1 cellular context compared by ENCODE assay signal in genomic region chr3:43706342-43706741, GRCh38.
TF ChIP-seq lines count a peak whose summit lies in the region.

No MANE protein-coding gene starts in this region.

TF ChIP-seq in HepG2, 621 proteins besides CTCF, POLR2A, EP300 and RAD21 (continued from another document):
- peak; percentile 56; the same call in 1 of the 2 replicates for TF ChIP-seq NR2F6 (IDR thresholded peaks at IDR 0.05)
- TF ChIP-seq NR2F6 (CRISPR knock-in tag; IDR thresholded peaks at IDR 0.05): peak; percentile 77
- no peak for TF ChIP-seq NR3C1 (CRISPR knock-in tag; IDR thresholded peaks at IDR 0.05)
- no peak for TF ChIP-seq CCAR2 (optimal IDR thresholded peaks at IDR 0.05; ENCODE audit: low read depth, low read length)
- TF ChIP-seq NR2C2 (CRISPR knock-in tag; IDR thresholded peaks at IDR 0.05; ENCODE audit: borderline replicate concordance): peak; percentile 61
- TF ChIP-seq ZNF746 (CRISPR knock-in tag; IDR thresholded peaks at IDR 0.05): no peak
- TF ChIP-seq ZNF7 (CRISPR knock-in tag; IDR thresholded peaks at IDR 0.05): no peak
- no peak for TF ChIP-seq ZNF263 (CRISPR knock-in tag; IDR thresholded peaks at IDR 0.05)
- TF ChIP-seq THRA (CRISPR knock-in tag; IDR thresholded peaks at IDR 0.05; ENCODE audit: borderline replicate concordance): no peak
- no peak for TF ChIP-seq ZBTB1 (CRISPR knock-in tag; IDR thresholded peaks at IDR 0.05; ENCODE audit: borderline replicate concordance)
- TF ChIP-seq TFAP4 (IDR thresholded peaks at IDR 0.05; ENCODE audit: borderline replicate concordance, low read depth): no peak
- TF ChIP-seq PPARG (CRISPR knock-in tag; conservative IDR thresholded peaks at IDR 0.05): 0 out of 2 replicates have a peak, but pooled peaks have one; percentile 29
- TF ChIP-seq RARA (CRISPR knock-in tag; IDR thresholded peaks at IDR 0.05): peak; percentile 45; the same call in 1 of the 2 replicates
- no peak for TF ChIP-seq IKZF1 (IDR thresholded peaks at IDR 0.05)
- peak; percentile 77; the same call in 1 of the 2 replicates for TF ChIP-seq ZNF362 (CRISPR knock-in tag; IDR thresholded peaks at IDR 0.05; ENCODE audit: borderline replicate concordance)
- TF ChIP-seq ZNF597 (CRISPR knock-in tag; IDR thresholded peaks at IDR 0.05): no peak
- peak; percentile 30; the same call in 1 of the 2 replicates for TF ChIP-seq NR2F2 (IDR thresholded peaks at IDR 0.05; ENCODE audit: borderline replicate concordance, low read depth)
- TF ChIP-seq TGIF2 (CRISPR knock-in tag; IDR thresholded peaks at IDR 0.05): no peak
- TF ChIP-seq SKIL (CRISPR knock-in tag; IDR thresholded peaks at IDR 0.05; ENCODE audit: borderline replicate concordance): no peak
- no peak for TF ChIP-seq E2F2 (CRISPR knock-in tag; IDR thresholded peaks at IDR 0.05; ENCODE audit: borderline replicate concordance)
- no peak for TF ChIP-seq PHF5A (CRISPR knock-in tag; IDR thresholded peaks at IDR 0.05; ENCODE audit: low read depth, unreplicated experiment)
- no peak for TF ChIP-seq HOXA9 (CRISPR knock-in tag; IDR thresholded peaks at IDR 0.05; ENCODE audit: borderline replicate concordance)
- no peak for TF ChIP-seq SOX13 (IDR thresholded peaks at IDR 0.05)
- peak in 1 of 2 experiments; percentile 28; a peak in 1 of 4 replicates for TF ChIP-seq SOX13 (CRISPR knock-in tag; conservative IDR thresholded peaks at IDR 0.05 in 1 of 2, IDR thresholded peaks at IDR 0.05 in 1 of 2)
- no peak for TF ChIP-seq ZFP37 (CRISPR knock-in tag; IDR thresholded peaks at IDR 0.05; ENCODE audit: borderline replicate concordance)
- TF ChIP-seq ZBTB26 (CRISPR knock-in tag; IDR thresholded peaks at IDR 0.05; ENCODE audit: borderline replicate concordance): no peak
- peak; percentile 80 for TF ChIP-seq CEBPB (IDR thresholded peaks at IDR 0.05; ENCODE audit: borderline replicate concordance, low read depth, low read length)
- peak; percentile 95 for TF ChIP-seq ZNF121 (CRISPR knock-in tag; IDR thresholded peaks at IDR 0.05)
- 0 out of 2 replicates have a peak, but pooled peaks have one; percentile 18 for TF ChIP-seq RCOR2 (CRISPR knock-in tag; IDR thresholded peaks at IDR 0.05)
- no peak for TF ChIP-seq SMAD9 (CRISPR knock-in tag; IDR thresholded peaks at IDR 0.05)
- TF ChIP-seq FOSL2 (CRISPR knock-in tag; IDR thresholded peaks at IDR 0.05): no peak
- no peak for TF ChIP-seq CREB1 (IDR thresholded peaks at IDR 0.05)
- peak; percentile 19; the same call in 1 of the 2 replicates for TF ChIP-seq CREB1 (CRISPR knock-in tag; IDR thresholded peaks at IDR 0.05)
- TF ChIP-seq HIVEP1 (CRISPR knock-in tag; IDR thresholded peaks at IDR 0.05): no peak
- TF ChIP-seq ISX (CRISPR knock-in tag; conservative IDR thresholded peaks at IDR 0.05): no peak
- peak; percentile 23 to 42; a peak in 1 of 4 replicates for TF ChIP-seq NR2F1 (CRISPR knock-in tag; IDR thresholded peaks at IDR 0.05)
- TF ChIP-seq ZNF607 (CRISPR knock-in tag; IDR thresholded peaks at IDR 0.05; ENCODE audit: borderline replicate concordance): no peak
- peak; percentile 44; the same call in 1 of the 2 replicates for TF ChIP-seq GATAD2A (CRISPR knock-in tag; IDR thresholded peaks at IDR 0.05)
- TF ChIP-seq ELF4 (CRISPR knock-in tag; IDR thresholded peaks at IDR 0.05; ENCODE audit: borderline replicate concordance): no peak
